ENCODE assay signal across 5 cellular contexts in the genomic region with DNA sequence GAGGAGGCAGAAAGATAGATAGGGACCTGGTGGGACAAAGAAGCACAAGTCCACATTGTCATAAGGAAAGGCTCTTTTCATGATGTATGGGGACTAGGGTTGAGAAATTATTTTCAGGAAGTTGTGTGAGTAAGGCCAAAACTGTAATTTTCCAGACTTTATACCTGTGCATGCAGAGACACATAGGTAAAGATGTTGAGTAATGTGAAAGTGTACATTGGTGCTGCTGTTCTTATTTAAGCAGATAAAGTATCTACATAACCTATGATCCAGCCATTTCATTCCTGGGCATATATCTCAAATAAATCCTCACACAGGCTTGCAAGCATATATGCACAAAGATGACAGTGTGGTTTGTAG.
"Had no signal": no experiment of that assay in that cellular context is flagged by ENCODE, and none has a peak within 500 bp of the region (broad histone marks: within the 10 kb centered on the region; RNA-seq: fewer than 3 reads in every experiment).

No MANE protein-coding gene starts in this region.

- H3K36me3 ChIP-seq: esophagus muscularis mucosa, lower lobe of right lung, right atrium auricular region, tibial nerve, vagina had no signal

- H3K27me3 ChIP-seq: esophagus muscularis mucosa, right atrium auricular region, vagina had no signal

- H3K27ac ChIP-seq: esophagus muscularis mucosa, lower lobe of right lung, right atrium auricular region, tibial nerve, vagina had no signal

- H3K4me1 ChIP-seq: vagina had no signal

- H3K9me3 ChIP-seq: esophagus muscularis mucosa, lower lobe of right lung, right atrium auricular region, tibial nerve, vagina had no signal
